6 cellular contexts compared by ENCODE assay signal in the genomic region with DNA sequence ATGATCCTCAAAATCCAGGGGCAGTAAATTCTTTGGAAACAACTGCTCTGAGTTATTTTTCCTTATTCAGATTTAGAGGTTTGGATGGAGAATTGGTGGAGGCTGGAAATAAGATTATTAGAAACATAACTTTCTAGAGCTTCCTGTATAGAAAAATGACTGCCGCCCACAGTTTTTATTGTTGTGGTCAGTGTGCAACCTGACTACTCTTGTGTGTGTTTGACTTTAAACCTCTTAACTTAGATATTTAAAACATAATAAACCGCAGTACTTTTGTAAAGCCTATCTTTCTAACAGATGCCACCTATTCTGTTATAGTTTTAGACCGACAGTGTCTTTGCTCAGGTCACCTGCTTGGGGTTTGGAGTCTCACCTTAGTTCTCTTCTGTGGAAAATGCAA.
"Had no signal": no experiment of that assay in that cellular context is flagged by ENCODE, and none has a peak within 500 bp of the region (broad histone marks: within the 10 kb centered on the region; RNA-seq: fewer than 3 reads in every experiment).

No MANE protein-coding gene starts in this region.

- H3K27ac Mint-ChIP-seq: GM23338, H9 had no signal

- H2AFZ ChIP-seq: GM23338 had no signal

- H3K4me2 ChIP-seq: GM23338, KMS-11 had no signal

- H3K4me3 ChIP-seq: GM23338 had no signal

- H3K4me1 Mint-ChIP-seq: GM23338, H9 had no signal

- ATAC-seq: GM23338 had no signal

- DNase-seq: H9, HCEC 1CT, IMR-90, KBM-7 had no signal

- H3K9me3 Mint-ChIP-seq: GM23338 had no signal

- H3K27ac ChIP-seq: KMS-11 had no signal

- H3K4me3 Mint-ChIP-seq: GM23338, H9 had no signal

- H3K9ac ChIP-seq: KMS-11 had no signal
